Comparison of ENCODE assay signal across 19 cellular contexts in the genomic region with DNA sequence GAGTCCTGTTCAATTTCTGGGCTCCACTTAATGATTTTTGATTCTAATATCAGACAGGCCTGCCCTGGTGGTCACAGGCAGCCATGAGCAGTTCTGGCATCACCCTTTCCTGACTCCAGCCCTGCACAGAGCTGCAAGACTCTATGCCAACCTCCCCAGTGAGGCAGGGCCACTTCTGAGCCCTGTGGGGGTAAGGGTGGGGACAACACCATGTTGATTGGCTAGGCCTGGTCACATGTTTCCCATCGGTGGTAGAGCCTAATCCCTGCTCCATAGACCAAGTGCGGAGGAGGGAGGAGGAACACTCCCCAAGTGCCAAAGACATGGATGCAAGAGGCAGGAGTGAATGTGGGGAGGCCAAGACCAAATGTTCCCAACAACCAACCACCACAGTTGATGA.
DNase-seq lines count a peak whose midpoint lies in the region; ATAC-seq, FAIRE-seq and TF ChIP-seq lines count a peak whose summit lies in the region.
"Had no signal": no experiment of that assay in that cellular context is flagged by ENCODE, and none has a peak within 500 bp of the region (broad histone marks: within the 10 kb centered on the region; RNA-seq: fewer than 3 reads in every experiment).

No MANE protein-coding gene starts in this region.

- H4K91ac ChIP-seq in trophoblast cell (ENCODE audit: low read depth, low read length) = no peak overlapping the region

- H3K18ac ChIP-seq in trophoblast cell (ENCODE audit: low read length) = no peak overlapping the region

- DNase-seq in bronchial epithelial cell (ENCODE audit: low read depth) (no peak), chondrocyte (ENCODE audit: low spot score) (peak; percentile 33), mesenteric fat pad (ENCODE audit: low spot score) (peak; percentile 59), trophoblast cell (no peak), germinal center (ENCODE audit: low spot score) (no peak), DMS114 treated with DMSO at 0.1 percent for 48 hours (lab: John Stamatoyannopoulos, UW; ENCODE audit: unreplicated experiment) (no peak)
- DNase-seq in activated naive CD8-positive, alpha-beta T cell treated with anti-CD3 and anti-CD28 coated beads for 36 hours = no peak
- DNase-seq: C1 segment of cervical spinal cord; Calu3; CD4-positive, alpha-beta memory T cell; COR-L47; DMS153; DND-41; GOT3; H7; HCEC 1CT had no signal

- H3K4me1 ChIP-seq in trophoblast cell (ENCODE audit: control insufficient read depth in 1 of 2, insufficient read depth in 2 of 2, low read length in 2 of 2) = no peaks in the 10 kb centered on the region

- H3K27me3 Mint-ChIP-seq in chondrocyte (ENCODE audit: low read depth) = peaks cover 10% of the 10 kb centered on the region
- H3K27me3 Mint-ChIP-seq in activated naive CD8-positive, alpha-beta T cell treated with anti-CD3 and anti-CD28 coated beads for 36 hours = peaks cover 9% of the 10 kb centered on the region

- H3K27ac Mint-ChIP-seq in chondrocyte (ENCODE audit: unreplicated experiment) = no peak overlapping the region
- no peak overlapping the region for H3K27ac Mint-ChIP-seq in activated naive CD8-positive, alpha-beta T cell treated with anti-CD3 and anti-CD28 coated beads for 36 hours
- H3K27ac Mint-ChIP-seq: CD4-positive, alpha-beta memory T cell had no signal

- no peak overlapping the region for H3K9ac ChIP-seq in trophoblast cell (ENCODE audit: low read length)

- no peak overlapping the region for H3K4me3 ChIP-seq in bronchial epithelial cell (ENCODE audit: low read depth, low read length)
- peak overlapping the region; percentile 1 for H3K4me3 ChIP-seq in trophoblast cell (ENCODE audit: low read depth, low read length)

- H3K27me3 ChIP-seq in bronchial epithelial cell (ENCODE audit: control insufficient read depth, insufficient read depth, low read length) = no peaks in the 10 kb centered on the region
- H3K27me3 ChIP-seq in trophoblast cell (ENCODE audit: insufficient read depth, low read length) = no peaks in the 10 kb centered on the region

- H3K4me2 ChIP-seq in trophoblast cell (ENCODE audit: low read length) = no peak overlapping the region

- H2BK12ac ChIP-seq in trophoblast cell (ENCODE audit: low read length) = no peak overlapping the region

- no peak overlapping the region for H3K23ac ChIP-seq in trophoblast cell (ENCODE audit: low read length)

- H3K36me3 ChIP-seq in bronchial epithelial cell (ENCODE audit: control insufficient read depth, insufficient read depth, low read length) = no peaks in the 10 kb centered on the region
- no peaks in the 10 kb centered on the region for H3K36me3 ChIP-seq in trophoblast cell (ENCODE audit: control insufficient read depth in 1 of 2, insufficient read depth in 2 of 2, low read length in 2 of 2)

- no peaks in the 10 kb centered on the region for H3K79me1 ChIP-seq in trophoblast cell (ENCODE audit: low read length)

- no peak overlapping the region for H3K14ac ChIP-seq in trophoblast cell (ENCODE audit: low read length)

- no peak for ATAC-seq in GM18498 (IDR thresholded peaks at IDR 0.05; ENCODE audit: unreplicated experiment)

- no peak overlapping the region for H4K8ac ChIP-seq in trophoblast cell (ENCODE audit: low read depth, low read length)

- H4K12ac ChIP-seq in trophoblast cell (ENCODE audit: low read depth, low read length) = no peak overlapping the region

- no peak overlapping the region for H2BK5ac ChIP-seq in trophoblast cell (ENCODE audit: low read depth, low read length, poor library complexity)

- no peak overlapping the region for H2BK120ac ChIP-seq in trophoblast cell (ENCODE audit: insufficient read depth, low read length, poor library complexity)

- TF ChIP-seq CTCF in bronchial epithelial cell (IDR thresholded peaks at IDR 0.05; ENCODE audit: insufficient read depth, low read length, severe bottlenecking) (no peak), chondrocyte (IDR thresholded peaks at IDR 0.05) (no peak)

- H3K4me1 Mint-ChIP-seq in chondrocyte (ENCODE audit: low read depth) = no peaks in the 10 kb centered on the region
- H3K4me1 Mint-ChIP-seq in activated naive CD8-positive, alpha-beta T cell treated with anti-CD3 and anti-CD28 coated beads for 36 hours = no peaks in the 10 kb centered on the region
- H3K4me1 Mint-ChIP-seq: CD4-positive, alpha-beta memory T cell had no signal

- no peak overlapping the region for H3K27ac ChIP-seq in trophoblast cell (ENCODE audit: low read depth, low read length)

- no peaks in the 10 kb centered on the region for H3K9me3 Mint-ChIP-seq in chondrocyte (ENCODE audit: low read depth)
- H3K9me3 Mint-ChIP-seq in activated naive CD8-positive, alpha-beta T cell treated with anti-CD3 and anti-CD28 coated beads for 36 hours = peaks cover 12% of the 10 kb centered on the region

- no peaks in the 10 kb centered on the region for H3K79me2 ChIP-seq in trophoblast cell (ENCODE audit: control insufficient read depth, insufficient read depth, low read length, poor library complexity)

- peaks cover 5% of the 10 kb centered on the region for H3K9me3 ChIP-seq in trophoblast cell (ENCODE audit: insufficient read depth, low read depth, low read length)

- peaks cover 1% of the 10 kb centered on the region for H3K36me3 Mint-ChIP-seq in chondrocyte (ENCODE audit: low read depth)
- H3K36me3 Mint-ChIP-seq in activated naive CD8-positive, alpha-beta T cell treated with anti-CD3 and anti-CD28 coated beads for 36 hours = no peaks in the 10 kb centered on the region
- H3K36me3 Mint-ChIP-seq: CD4-positive, alpha-beta memory T cell had no signal

- no peak overlapping the region for H3K4me3 Mint-ChIP-seq in chondrocyte (ENCODE audit: unreplicated experiment)
- H3K4me3 Mint-ChIP-seq in activated naive CD8-positive, alpha-beta T cell treated with anti-CD3 and anti-CD28 coated beads for 36 hours = no peak overlapping the region
- H3K4me3 Mint-ChIP-seq: CD4-positive, alpha-beta memory T cell had no signal

- no peak overlapping the region for H2AK5ac ChIP-seq in trophoblast cell (ENCODE audit: low read length)

- peak; percentile 76 for FAIRE-seq in bronchial epithelial cell (lab: Jason Lieb, UNC)
- FAIRE-seq: G401.6, GM12892 had no signal

- no peak overlapping the region for H2AFZ ChIP-seq in trophoblast cell (ENCODE audit: insufficient read depth, low read length, poor library complexity)

- H3K4ac ChIP-seq in trophoblast cell (ENCODE audit: low read depth, low read length) = no peak overlapping the region

- no CpG with 5 or more reads among the region's 2 CpGs for WGBS in trophoblast cell (ENCODE audit: extremely low coverage, insufficient coverage, insufficient read length)

Comparison
In these comparisons a context has a peak if more than half of its experiments do, and no peak if none do; other contexts are left out.
1. DNase-seq: peak in chondrocyte (single experiment) and mesenteric fat pad (single experiment); none in bronchial epithelial cell (single experiment), trophoblast cell (0 of 2), activated naive CD8-positive, alpha-beta T cell treated with anti-CD3 and anti-CD28 coated beads for 36 hours (single experiment), germinal center (single experiment) and DMS114 treated with DMSO at 0.1 percent for 48 hours (single experiment).